7 cellular contexts compared by ENCODE assay signal in genomic region chr13:50125306-50125555, GRCh38.
A peak's percentile ranks its signal among the peaks of the same experiment; 100 is the strongest.
DNase-seq lines count a peak whose midpoint lies in the region; ATAC-seq, FAIRE-seq and TF ChIP-seq lines count a peak whose summit lies in the region.

No MANE protein-coding gene starts in this region.

- H3K27me3 Mint-ChIP-seq in astrocyte (ENCODE audit: low read depth, unreplicated experiment) = peaks cover 23% of the 10 kb centered on the region

- peaks cover 7% of the 10 kb centered on the region for H3K36me3 Mint-ChIP-seq in astrocyte (ENCODE audit: low read depth, unreplicated experiment)

- H3K4me1 ChIP-seq in astrocyte (ENCODE audit: insufficient read depth, low read length) (peaks cover 28% of the 10 kb centered on the region), left lung (peaks cover 12 to 68% of the 10 kb centered on the region in 2 donors), transverse colon (peaks cover 26 to 50% (median 38%) of the 10 kb centered on the region in 4 donors)

- WGBS in transverse colon (ENCODE audit: low coverage in 1 of 2), 2 donors = 0% methylated on average over 16 of the region's 31 CpGs; no CpG with 5 or more reads in 1 of the 2 donors

- H3K9me3 ChIP-seq in astrocyte (ENCODE audit: insufficient read depth, low read depth, low read length) = no peaks in the 10 kb centered on the region
- no peaks in the 10 kb centered on the region for H3K9me3 ChIP-seq in left lung
- no peaks in the 10 kb centered on the region for H3K9me3 ChIP-seq in transverse colon

- H3K9ac ChIP-seq in astrocyte (ENCODE audit: low read length) = peak overlapping the region; percentile 95

- peak overlapping the region; percentile 86 for H3K4me2 ChIP-seq in astrocyte (ENCODE audit: low read length)

- peaks cover 29% of the 10 kb centered on the region for H3K4me1 Mint-ChIP-seq in astrocyte (ENCODE audit: low read depth, unreplicated experiment)

- ATAC-seq in HG03139 (IDR thresholded peaks at IDR 0.05; ENCODE audit: unreplicated experiment) (peak; percentile 8), left lung (peak; percentile 11)

- TF ChIP-seq POLR2A in transverse colon (IDR thresholded peaks at IDR 0.05) = no peak

- no peak overlapping the region for H3K27ac Mint-ChIP-seq in astrocyte (ENCODE audit: unreplicated experiment)

- H3K27ac ChIP-seq in astrocyte (ENCODE audit: low read depth, low read length) = peak overlapping the region; percentile 94
- H3K27ac ChIP-seq in left lung = peak overlapping the region; percentile 100
- H3K27ac ChIP-seq in transverse colon = peak overlapping the region; percentile 95 to 100 (median 98)

- DNase-seq in GM19238 (ENCODE audit: insufficient read length, low spot score) (peak; percentile 39), astrocyte (ENCODE audit: low read depth) (no peak), left lung (no peak), transverse colon (no peak), OCI-M2 (lab: John Stamatoyannopoulos, UW; ENCODE audit: unreplicated experiment) (no peak)
- no peak for DNase-seq in activated CD8-positive, alpha-beta memory T cell treated with anti-CD3 and anti-CD28 coated beads, Interleukin-2, amount 50 U/mL, for 4 hours

- H3K4me3 Mint-ChIP-seq in astrocyte (ENCODE audit: unreplicated experiment) = peak overlapping the region; percentile 79

- FAIRE-seq in astrocyte (lab: Jason Lieb, UNC) = no peak

- peaks cover 11% of the 10 kb centered on the region for H3K9me3 Mint-ChIP-seq in astrocyte (ENCODE audit: unreplicated experiment)

- H3K79me2 ChIP-seq in astrocyte (ENCODE audit: insufficient read depth, low read length) = peaks cover 31% of the 10 kb centered on the region

- H2AFZ ChIP-seq in astrocyte (ENCODE audit: low read depth, low read length) = peak overlapping the region; percentile 84

- H3K27me3 ChIP-seq in astrocyte (ENCODE audit: insufficient read depth, low read length) = peaks cover 26% of the 10 kb centered on the region
- H3K27me3 ChIP-seq in left lung = peaks cover 20 to 38% of the 10 kb centered on the region in 2 donors
- H3K27me3 ChIP-seq in transverse colon = peaks cover 27% of the 10 kb centered on the region

- TF ChIP-seq CTCF in astrocyte (IDR thresholded peaks at IDR 0.05; ENCODE audit: insufficient read depth, low read depth, low read length) (no peak), left lung (IDR thresholded peaks at IDR 0.05) (no peak), transverse colon (IDR thresholded peaks at IDR 0.05) (no peak)

- peaks cover 11% of the 10 kb centered on the region for H4K20me1 ChIP-seq in astrocyte (ENCODE audit: insufficient read depth, low read length)

- no peaks in the 10 kb centered on the region for H3K36me3 ChIP-seq in astrocyte (ENCODE audit: insufficient read depth, low read length)
- no peaks in the 10 kb centered on the region for H3K36me3 ChIP-seq in left lung
- H3K36me3 ChIP-seq in transverse colon = no peaks in the 10 kb centered on the region

- intact Hi-C loops in left lung (cut with DNase I) = no loop called here
- intact Hi-C loops in transverse colon (cut with DNase I; ENCODE audit: low total_unique reads) = loop anchor here (1.0 kb wide), 1 partner anchor 129 kb away; no protein-coding TSS in a partner anchor

- TF ChIP-seq EP300 in transverse colon (IDR thresholded peaks at IDR 0.05; ENCODE audit: low read depth) = no peak

- in situ Hi-C loops in transverse colon (cut with MboI; ENCODE audit: low pct_ligation_motif_present in 1 of 4, low pct_unique_long_range_greater_than_20kb in 1 of 4, low sequenced_read_pairs in 3 of 4) = loop anchor here in 2 of 4 donors (25.0 kb wide), 1 partner anchor 787 kb away; the partner anchor contains the start of gene RNASEH2B (in 2 of the 2)

- peak overlapping the region; percentile 82 for H3K4me3 ChIP-seq in astrocyte (ENCODE audit: insufficient read depth, low read depth, low read length)
- H3K4me3 ChIP-seq in left lung = peak overlapping the region; percentile 96
- peak overlapping the region; percentile 64 to 88 (median 78) for H3K4me3 ChIP-seq in transverse colon
